In the genomic region with DNA sequence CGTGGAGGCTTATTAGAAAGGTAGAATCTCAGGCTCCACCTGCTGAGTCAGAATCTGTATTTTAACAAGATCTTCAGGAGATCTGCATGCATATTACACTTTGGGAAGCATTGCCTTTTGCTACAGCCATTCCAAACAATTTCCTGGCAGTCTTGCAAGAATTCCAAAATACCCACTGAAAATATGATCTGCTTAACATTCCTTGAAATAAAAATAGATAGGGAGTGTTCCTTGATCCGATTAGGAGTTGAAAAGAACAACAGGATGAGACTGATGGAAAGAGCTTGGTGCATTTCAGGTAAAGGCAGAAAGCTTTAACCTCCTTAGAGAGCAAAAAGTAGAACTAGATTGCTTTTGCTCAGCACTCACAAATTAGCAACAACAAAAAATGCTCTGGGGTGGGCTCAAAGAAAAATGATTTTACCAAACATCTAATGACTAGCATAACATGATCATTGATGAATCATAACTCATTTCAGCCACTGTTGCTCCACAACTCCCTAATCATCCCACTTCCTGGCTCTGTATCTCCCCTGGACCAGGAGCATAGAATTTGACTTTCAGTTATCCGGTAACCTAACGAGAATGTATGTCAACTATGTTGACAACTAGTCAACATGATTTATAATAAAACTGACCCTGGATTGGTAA, we compare ENCODE assay signal across 15 cellular contexts.
"Had no signal": no experiment of that assay in that cellular context is flagged by ENCODE, and none has a peak within 500 bp of the region (broad histone marks: within the 10 kb centered on the region; RNA-seq: fewer than 3 reads in every experiment).

No MANE protein-coding gene starts in this region.

- H3K4me2 ChIP-seq: hepatocyte had no signal

- DNase-seq: activated CD4-positive, alpha-beta T cell treated with anti-CD3 and anti-CD28 coated beads, Interleukin-2, amount 50 U/mL, for 48 hours; activated gamma-delta T cell; activated T-cell treated with anti-CD3 and anti-CD28 coated beads, Interleukin-2, amount 50 U/mL, for 48 hours; dorsolateral prefrontal cortex; esophagus squamous epithelium; occipital lobe; psoas muscle; stimulated activated CD4-positive, alpha-beta T cell treated with anti-CD3 and anti-CD28 coated beads, Interleukin-4, amount 100 ng/mL, for 4 hours; stimulated activated naive CD8-positive, alpha-beta T cell treated with anti-CD3 and anti-CD28 coated beads, Interleukin-15, amount 100 ng/mL, for 72 hours; SW 1271; testis had no signal

- H3K36me3 ChIP-seq: esophagus squamous epithelium had no signal

- H3K27me3 ChIP-seq: dorsolateral prefrontal cortex, esophagus squamous epithelium, hepatocyte, testis had no signal

- ATAC-seq: activated CD4-positive, CD25-positive, alpha-beta regulatory T cell treated with anti-CD3 and anti-CD28 coated beads, Interleukin-2, amount 50 U/mL, for 24 hours; natural killer cell treated with Interleukin-12 subunit alpha and Interleukin-12 subunit beta and Interleukin-15 and Interleukin-18, amount 100 ng/mL, for 72 hours; stimulated activated naive CD8-positive, alpha-beta T cell treated with anti-CD3 and anti-CD28 coated beads, Interleukin-15, amount 100 ng/mL, for 72 hours had no signal

- H3K27ac ChIP-seq: dorsolateral prefrontal cortex, esophagus squamous epithelium, hepatocyte, psoas muscle, testis had no signal

- H3K9me3 ChIP-seq: esophagus squamous epithelium, psoas muscle, testis had no signal

- H3K79me2 ChIP-seq: hepatocyte had no signal

- H3K4me3 ChIP-seq: dorsolateral prefrontal cortex, esophagus squamous epithelium, hepatocyte, lung, psoas muscle, testis had no signal

- H3K4me1 ChIP-seq: testis had no signal

- H2AFZ ChIP-seq: hepatocyte had no signal
